ENCODE assay signal across 21 cellular contexts in the genomic region with DNA sequence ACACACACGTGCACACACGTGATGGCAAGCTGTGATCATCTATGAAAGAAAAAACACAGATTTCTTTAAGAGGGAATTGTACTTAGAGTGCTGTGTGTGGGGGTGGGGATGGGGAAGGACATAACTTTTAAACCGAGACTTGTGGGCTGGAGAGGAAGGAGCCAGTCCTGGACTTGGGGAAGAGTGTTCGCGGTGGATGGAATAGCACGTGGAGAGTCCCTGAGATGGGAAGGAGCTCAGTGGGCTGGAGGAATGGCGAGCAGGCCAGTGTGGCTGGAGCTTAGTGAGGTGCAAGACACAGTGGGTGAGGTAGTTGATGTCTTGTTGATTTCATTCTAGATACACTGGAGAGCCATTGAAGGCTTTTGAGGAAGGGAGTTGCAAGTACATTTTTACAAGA.
DNase-seq lines count a peak whose midpoint lies in the region; ATAC-seq and TF ChIP-seq lines count a peak whose summit lies in the region.
"Had no signal": no experiment of that assay in that cellular context is flagged by ENCODE, and none has a peak within 500 bp of the region (broad histone marks: within the 10 kb centered on the region; RNA-seq: fewer than 3 reads in every experiment).

No MANE protein-coding gene starts in this region.

- no peak overlapping the region for H3K27ac ChIP-seq in CD4-positive, CD25-positive, alpha-beta regulatory T cell (ENCODE audit: insufficient read depth, low read length, poor library complexity, severe bottlenecking)
- H3K27ac ChIP-seq in breast epithelium: no peak overlapping the region
- H3K27ac ChIP-seq: epithelial cell of prostate, neutrophil, psoas muscle, SJCRH30, skin epidermis had no signal

- peaks cover 43% of the 10 kb centered on the region for H3K36me3 Mint-ChIP-seq in CD4-positive, CD25-positive, alpha-beta regulatory T cell
- H3K36me3 Mint-ChIP-seq in Calu3 (ENCODE audit: insufficient read depth, unreplicated experiment) (peaks cover 6% of the 10 kb centered on the region), neural crest cell (ENCODE audit: low read depth) (peaks cover 6% of the 10 kb centered on the region)
- no peaks in the 10 kb centered on the region for H3K36me3 Mint-ChIP-seq in dendritic cell treated with granulocyte-macrophage colony-stimulating factor and Interleukin-4, amounts not matched to agents 40 ng/mL and 50 ng/mL, for 4 days (ENCODE audit: low read depth)

- no peaks in the 10 kb centered on the region for H3K9me3 ChIP-seq in CD4-positive, CD25-positive, alpha-beta regulatory T cell (ENCODE audit: control insufficient read depth in 2 of 2, low read length in 2 of 2)
- no peaks in the 10 kb centered on the region for H3K9me3 ChIP-seq in breast epithelium
- H3K9me3 ChIP-seq: mucosa of descending colon, neutrophil, psoas muscle, SJCRH30 had no signal

- H3K4me1 ChIP-seq in CD4-positive, CD25-positive, alpha-beta regulatory T cell (ENCODE audit: control insufficient read depth, insufficient read depth, low read length, poor library complexity, severe bottlenecking): no peaks in the 10 kb centered on the region
- no peaks in the 10 kb centered on the region for H3K4me1 ChIP-seq in breast epithelium

- no peak overlapping the region for H3K4me3 ChIP-seq in CD4-positive, CD25-positive, alpha-beta regulatory T cell (ENCODE audit: low read depth, low read length)
- no peak overlapping the region for H3K4me3 ChIP-seq in breast epithelium
- H3K4me3 ChIP-seq: mucosa of descending colon, psoas muscle, SJCRH30, skin epidermis had no signal

- CTCF ChIA-PET in Calu3 (lab: Charles Lee): interaction anchor here (0.5 kb wide), 1 partner anchor 52 kb away, joined by 3 read pairs; no protein-coding TSS in a partner anchor

- H3K4me1 Mint-ChIP-seq in CD4-positive, CD25-positive, alpha-beta regulatory T cell: peaks cover 0 to 20% (median 15%) of the 10 kb centered on the region in 4 donors
- peaks cover 14% of the 10 kb centered on the region for H3K4me1 Mint-ChIP-seq in Calu3 (ENCODE audit: low read depth, unreplicated experiment)
- peaks cover 49% of the 10 kb centered on the region for H3K4me1 Mint-ChIP-seq in dendritic cell treated with granulocyte-macrophage colony-stimulating factor and Interleukin-4, amounts not matched to agents 40 ng/mL and 50 ng/mL, for 4 days (ENCODE audit: low read depth)
- H3K4me1 Mint-ChIP-seq in neural crest cell: peaks cover 75% of the 10 kb centered on the region

- ATAC-seq in CD4-positive, CD25-positive, alpha-beta regulatory T cell (ENCODE audit: low read depth in 2 of 2): no peak
- no peak for ATAC-seq in stimulated activated naive CD8-positive, alpha-beta T cell treated with anti-CD3 and anti-CD28 coated beads, Interleukin-15, Interleukin-2, amounts not matched to agents 100 U/mL and 50 U/mL, for 24 hours
- ATAC-seq: PC-3; psoas muscle; stimulated activated naive B cell treated with anti-CD40 and anti-IgM and Interleukin-4, amounts not matched to agents 10 μg/mL and 1 μg/mL and 100 μg/mL, for 72 hours had no signal

- H3K27me3 Mint-ChIP-seq in CD4-positive, CD25-positive, alpha-beta regulatory T cell: no peaks in the 10 kb centered on the region
- H3K27me3 Mint-ChIP-seq in Calu3 (ENCODE audit: unreplicated experiment): no peaks in the 10 kb centered on the region
- H3K27me3 Mint-ChIP-seq in dendritic cell treated with granulocyte-macrophage colony-stimulating factor and Interleukin-4, amounts not matched to agents 40 ng/mL and 50 ng/mL, for 4 days: peaks cover 2% of the 10 kb centered on the region
- no peaks in the 10 kb centered on the region for H3K27me3 Mint-ChIP-seq in neural crest cell (ENCODE audit: low read depth)
- H3K27me3 Mint-ChIP-seq: stimulated activated naive B cell treated with anti-CD40 and anti-IgM and Interleukin-4, amounts not matched to agents 10 μg/mL and 1 μg/mL and 100 μg/mL, for 72 hours had no signal

- BruUV-seq in Calu3 (replicated peaks; lab: Mats Ljungman, UMichigan): no TSS peak

- DNase-seq in CD4-positive, CD25-positive, alpha-beta regulatory T cell: no peak
- DNase-seq in Calu3 (no peak), neural crest cell (ENCODE audit: low read depth, low spot score) (no peak), breast epithelium (ENCODE audit: low spot score in 2 of 2) (no peak), NCI-H526 (lab: John Stamatoyannopoulos, UW) (no peak)
- no peak for DNase-seq in stimulated activated naive CD8-positive, alpha-beta T cell treated with anti-CD3 and anti-CD28 coated beads, Interleukin-15, Interleukin-2, amounts not matched to agents 100 U/mL and 50 U/mL, for 24 hours
- DNase-seq: DND-41; Kasumi-1; mucosa of descending colon; NCI-H1694 treated with DMSO at 0.1 percent for 48 hours; PC-3; psoas muscle; SJCRH30; stimulated activated CD4-positive, alpha-beta T cell treated with anti-CD3 and anti-CD28 coated beads, Interleukin-2, amount 100 ng/mL, for 24 hours; stimulated activated naive B cell treated with anti-CD40 and anti-IgM and Interleukin-4, amounts not matched to agents 10 μg/mL and 1 μg/mL and 100 μg/mL, for 72 hours; T-helper 1 cell had no signal

- H3K9me3 Mint-ChIP-seq in CD4-positive, CD25-positive, alpha-beta regulatory T cell: no peaks in the 10 kb centered on the region
- no peaks in the 10 kb centered on the region for H3K9me3 Mint-ChIP-seq in Calu3 (ENCODE audit: low read depth, unreplicated experiment)
- no peaks in the 10 kb centered on the region for H3K9me3 Mint-ChIP-seq in dendritic cell treated with granulocyte-macrophage colony-stimulating factor and Interleukin-4, amounts not matched to agents 40 ng/mL and 50 ng/mL, for 4 days
- no peaks in the 10 kb centered on the region for H3K9me3 Mint-ChIP-seq in neural crest cell
- H3K9me3 Mint-ChIP-seq: stimulated activated naive B cell treated with anti-CD40 and anti-IgM and Interleukin-4, amounts not matched to agents 10 μg/mL and 1 μg/mL and 100 μg/mL, for 72 hours had no signal

- peak overlapping the region; percentile 49 to 80 (median 59) for H3K27ac Mint-ChIP-seq in CD4-positive, CD25-positive, alpha-beta regulatory T cell
- H3K27ac Mint-ChIP-seq in Calu3 (ENCODE audit: unreplicated experiment) (peak overlapping the region; percentile 33), neural crest cell (ENCODE audit: unreplicated experiment) (peak overlapping the region; percentile 89)
- H3K27ac Mint-ChIP-seq in dendritic cell treated with granulocyte-macrophage colony-stimulating factor and Interleukin-4, amounts not matched to agents 40 ng/mL and 50 ng/mL, for 4 days: peak overlapping the region; percentile 31
- H3K27ac Mint-ChIP-seq: stimulated activated naive B cell treated with anti-CD40 and anti-IgM and Interleukin-4, amounts not matched to agents 10 μg/mL and 1 μg/mL and 100 μg/mL, for 72 hours had no signal

- TF ChIP-seq CTCF in Calu3 (IDR thresholded peaks at IDR 0.05; ENCODE audit: unreplicated experiment) (no peak), neural crest cell (conservative IDR thresholded peaks at IDR 0.05) (no peak), breast epithelium (IDR thresholded peaks at IDR 0.05) (no peak)

- H3K36me3 ChIP-seq in CD4-positive, CD25-positive, alpha-beta regulatory T cell (ENCODE audit: control insufficient read depth, insufficient read depth, low read length): peaks cover 54% of the 10 kb centered on the region
- no peaks in the 10 kb centered on the region for H3K36me3 ChIP-seq in breast epithelium
- H3K36me3 ChIP-seq: neutrophil, SJCRH30 had no signal

- TF ChIP-seq POLR2A in breast epithelium (IDR thresholded peaks at IDR 0.05): no peak

- no peak overlapping the region for H3K4me3 Mint-ChIP-seq in CD4-positive, CD25-positive, alpha-beta regulatory T cell
- H3K4me3 Mint-ChIP-seq in Calu3 (ENCODE audit: low read depth, unreplicated experiment): no peak overlapping the region
- H3K4me3 Mint-ChIP-seq in dendritic cell treated with granulocyte-macrophage colony-stimulating factor and Interleukin-4, amounts not matched to agents 40 ng/mL and 50 ng/mL, for 4 days: no peak overlapping the region
- H3K4me3 Mint-ChIP-seq in neural crest cell: peak overlapping the region; percentile 21
- H3K4me3 Mint-ChIP-seq: stimulated activated naive B cell treated with anti-CD40 and anti-IgM and Interleukin-4, amounts not matched to agents 10 μg/mL and 1 μg/mL and 100 μg/mL, for 72 hours had no signal

- intact Hi-C loops in Calu3 (cut with micrococcal nuclease; ENCODE audit: unreplicated experiment) (no loop called here), breast epithelium (cut with DNase I; ENCODE audit: low total_unique reads) (no loop called here)
- intact Hi-C loops in dendritic cell treated with granulocyte-macrophage colony-stimulating factor and Interleukin-4, amounts not matched to agents 40 ng/mL and 50 ng/mL, for 4 days (cut with micrococcal nuclease): no loop called here

- H3K27me3 ChIP-seq in CD4-positive, CD25-positive, alpha-beta regulatory T cell (ENCODE audit: control insufficient read depth, insufficient read depth, low read length): no peaks in the 10 kb centered on the region
- no peaks in the 10 kb centered on the region for H3K27me3 ChIP-seq in breast epithelium
- H3K27me3 ChIP-seq: dorsolateral prefrontal cortex, neutrophil, SJCRH30 had no signal

Comparison
In these comparisons a context has a peak if more than half of its experiments do, and no peak if none do; other contexts are left out.
1. H3K27ac Mint-ChIP-seq: peak in every context shown above with its lines; median percentile 89 in neural crest cell; 59 in CD4-positive, CD25-positive, alpha-beta regulatory T cell; 33 in Calu3; 31 in dendritic cell treated with granulocyte-macrophage colony-stimulating factor and Interleukin-4, amounts not matched to agents 40 ng/mL and 50 ng/mL, for 4 days.